Comparison of ENCODE assay signal across 2 cellular contexts in the genomic region with DNA sequence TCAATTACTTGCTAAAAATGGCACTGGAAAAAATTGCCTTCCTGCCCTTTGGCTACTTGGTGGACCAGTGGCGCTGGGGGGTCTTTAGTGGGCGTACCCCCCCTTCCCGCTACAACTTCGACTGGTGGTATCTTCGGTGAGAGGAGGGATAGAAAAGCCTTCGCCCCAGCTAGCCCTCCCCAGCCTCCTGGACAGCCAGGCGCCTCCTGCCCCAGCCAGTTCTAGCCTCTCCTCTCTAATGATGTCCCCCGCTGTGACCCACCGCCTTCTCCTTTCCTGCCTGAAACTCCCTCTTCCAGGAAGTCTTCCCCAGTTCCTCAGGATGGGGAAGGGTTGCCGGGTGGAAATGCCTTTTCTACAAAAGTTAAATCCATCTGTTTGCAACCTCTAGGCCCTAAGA.
TF ChIP-seq lines count a peak whose summit lies in the region.

No MANE protein-coding gene starts in this region.

TF ChIP-seq in SK-N-SH, 30 proteins besides CTCF, POLR2A, EP300 and RAD21:
- no peak for TF ChIP-seq PBX3 (IDR thresholded peaks at IDR 0.05)
- TF ChIP-seq JUND (IDR thresholded peaks at IDR 0.05): no peak
- no peak for TF ChIP-seq MXI1 (IDR thresholded peaks at IDR 0.05; ENCODE audit: low read depth, low read length)
- TF ChIP-seq YY1 (IDR thresholded peaks at IDR 0.05; ENCODE audit: low read depth): no peak
- no peak for TF ChIP-seq POLR2AphosphoS5 (IDR thresholded peaks at IDR 0.05; ENCODE audit: low read depth, low read length)
- no peak for TF ChIP-seq RCOR1 (IDR thresholded peaks at IDR 0.05; ENCODE audit: low read length)
- TF ChIP-seq SMC3 (IDR thresholded peaks at IDR 0.05; ENCODE audit: low read depth, low read length): no peak
- TF ChIP-seq, protein P1, sequence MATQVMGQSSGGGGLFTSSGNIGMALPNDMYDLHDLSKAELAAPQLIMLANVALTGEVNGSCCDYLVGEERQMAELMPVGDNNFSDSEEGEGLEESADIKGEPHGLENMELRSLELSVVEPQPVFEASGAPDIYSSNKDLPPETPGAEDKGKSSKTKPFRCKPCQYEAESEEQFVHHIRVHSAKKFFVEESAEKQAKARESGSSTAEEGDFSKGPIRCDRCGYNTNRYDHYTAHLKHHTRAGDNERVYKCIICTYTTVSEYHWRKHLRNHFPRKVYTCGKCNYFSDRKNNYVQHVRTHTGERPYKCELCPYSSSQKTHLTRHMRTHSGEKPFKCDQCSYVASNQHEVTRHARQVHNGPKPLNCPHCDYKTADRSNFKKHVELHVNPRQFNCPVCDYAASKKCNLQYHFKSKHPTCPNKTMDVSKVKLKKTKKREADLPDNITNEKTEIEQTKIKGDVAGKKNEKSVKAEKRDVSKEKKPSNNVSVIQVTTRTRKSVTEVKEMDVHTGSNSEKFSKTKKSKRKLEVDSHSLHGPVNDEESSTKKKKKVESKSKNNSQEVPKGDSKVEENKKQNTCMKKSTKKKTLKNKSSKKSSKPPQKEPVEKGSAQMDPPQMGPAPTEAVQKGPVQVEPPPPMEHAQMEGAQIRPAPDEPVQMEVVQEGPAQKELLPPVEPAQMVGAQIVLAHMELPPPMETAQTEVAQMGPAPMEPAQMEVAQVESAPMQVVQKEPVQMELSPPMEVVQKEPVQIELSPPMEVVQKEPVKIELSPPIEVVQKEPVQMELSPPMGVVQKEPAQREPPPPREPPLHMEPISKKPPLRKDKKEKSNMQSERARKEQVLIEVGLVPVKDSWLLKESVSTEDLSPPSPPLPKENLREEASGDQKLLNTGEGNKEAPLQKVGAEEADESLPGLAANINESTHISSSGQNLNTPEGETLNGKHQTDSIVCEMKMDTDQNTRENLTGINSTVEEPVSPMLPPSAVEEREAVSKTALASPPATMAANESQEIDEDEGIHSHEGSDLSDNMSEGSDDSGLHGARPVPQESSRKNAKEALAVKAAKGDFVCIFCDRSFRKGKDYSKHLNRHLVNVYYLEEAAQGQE (IDR thresholded peaks at IDR 0.05; ENCODE audit: low read depth, low read length): no peak
- TF ChIP-seq MEF2A (IDR thresholded peaks at IDR 0.05; ENCODE audit: borderline replicate concordance, low read depth): no peak
- no peak for TF ChIP-seq SIN3A (IDR thresholded peaks at IDR 0.05; ENCODE audit: borderline replicate concordance, low read depth, low read length)

TF ChIP-seq in SK-N-SH treated with all-trans-retinoic acid at 6 μM for 48 hours, 23 proteins besides CTCF, POLR2A, EP300 and RAD21:
- no peak for TF ChIP-seq ZFP30 (CRISPR knock-in tag; IDR thresholded peaks at IDR 0.05)
- no peak for TF ChIP-seq ESRRG (CRISPR knock-in tag; IDR thresholded peaks at IDR 0.05)
- no peak for TF ChIP-seq ISL1 (CRISPR knock-in tag; IDR thresholded peaks at IDR 0.05)
- TF ChIP-seq OSR1 (CRISPR knock-in tag; IDR thresholded peaks at IDR 0.05): no peak
- TF ChIP-seq POU6F1 (CRISPR knock-in tag; IDR thresholded peaks at IDR 0.05; ENCODE audit: borderline replicate concordance, low read depth): no peak
